ENCODE assay signal across 22 cellular contexts in genomic region chr10:78846071-78846470, GRCh38.
"Had no signal": no experiment of that assay in that cellular context is flagged by ENCODE, and none has a peak within 500 bp of the region (broad histone marks: within the 10 kb centered on the region; RNA-seq: fewer than 3 reads in every experiment).

No MANE protein-coding gene starts in this region.

- H3K27me3 ChIP-seq: dorsolateral prefrontal cortex, esophagus muscularis mucosa, gastroesophageal sphincter, heart left ventricle, hepatocyte had no signal

- FAIRE-seq: colon, endothelial cell of umbilical vein, frontal cortex, kidney had no signal

- DNase-seq: dermis blood vessel endothelial cell; effector CD4-positive, alpha-beta T cell; effector memory CD4-positive, alpha-beta T cell; foreskin keratinocyte; immature natural killer cell; islet precursor cell; kidney; kidney glomerular epithelial cell; left colon; lower lobe of right lung; mesenchymal stem cell had no signal

- H3K36me3 ChIP-seq: esophagus muscularis mucosa, gastroesophageal sphincter, heart left ventricle, left ventricle myocardium inferior, lower lobe of right lung had no signal

- ATAC-seq: foreskin keratinocyte, gastroesophageal sphincter, left colon, left lobe of liver, lower lobe of right lung had no signal

- H3K27ac ChIP-seq: coronary artery, esophagus muscularis mucosa, foreskin keratinocyte, gastroesophageal sphincter, heart left ventricle, hepatocyte, left ventricle myocardium inferior, lower lobe of right lung had no signal

- H3K4me3 ChIP-seq: coronary artery, dorsolateral prefrontal cortex, esophagus muscularis mucosa, gastroesophageal sphincter, heart left ventricle, hepatocyte, left ventricle myocardium inferior, lower lobe of right lung had no signal

- H3K9me3 ChIP-seq: esophagus muscularis mucosa, gastroesophageal sphincter, left ventricle myocardium inferior, lower lobe of right lung had no signal
